Comparison of ENCODE assay signal across 8 cellular contexts in the genomic region with DNA sequence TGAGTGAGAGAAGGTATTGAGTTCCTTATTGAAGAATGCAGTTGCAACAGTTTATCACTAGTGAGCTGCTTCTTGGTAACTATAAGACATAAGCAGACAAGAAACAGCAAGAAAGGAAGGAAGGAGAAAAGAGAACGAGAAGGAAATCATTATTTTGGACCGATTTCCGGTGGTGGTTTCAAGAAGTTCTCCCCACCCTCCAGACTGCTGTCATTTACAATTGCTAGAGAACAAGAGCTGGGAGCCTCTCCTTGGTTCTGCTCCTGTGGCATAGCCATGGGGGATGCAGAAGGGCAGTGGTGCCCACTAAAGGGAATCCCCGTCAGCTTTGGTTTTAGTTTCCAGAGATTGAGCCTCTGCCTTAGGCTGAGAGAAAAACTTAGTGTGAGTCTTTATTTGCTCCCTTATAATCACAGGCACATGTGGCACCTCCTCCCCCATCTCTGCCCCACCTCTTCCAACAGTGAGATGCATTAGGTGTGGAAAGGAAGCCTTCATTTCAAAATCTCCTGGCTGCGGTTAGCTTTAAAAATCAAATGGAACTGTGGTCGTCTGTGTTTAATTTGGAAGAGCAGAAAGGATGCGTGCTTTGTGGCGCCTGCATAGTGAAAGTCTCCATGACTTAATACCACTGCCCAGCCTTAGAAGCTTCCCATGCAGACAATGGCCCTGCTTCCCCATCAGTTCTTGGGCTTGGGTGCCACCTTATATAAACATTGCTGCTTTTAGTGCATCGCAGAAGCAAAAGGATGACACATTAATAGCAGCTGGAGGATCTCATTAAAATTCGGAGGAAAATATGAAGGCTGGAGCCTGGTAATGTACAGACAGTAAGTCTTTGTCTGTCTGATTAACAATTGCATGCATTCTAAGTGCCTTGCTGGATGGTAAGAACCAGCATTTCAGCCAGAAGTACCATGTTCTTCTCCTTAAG. TPM values are rescaled to one million over a fixed set of nuclear protein-coding genes. Genes with fewer than 3 reads are reported as not detected.
DNase-seq lines count a peak whose midpoint lies in the region; ATAC-seq and TF ChIP-seq lines count a peak whose summit lies in the region.

No MANE protein-coding gene starts in this region.

- intact Hi-C loops in activated B cell treated with CpG ODN at 0.5 μM for 24 hours (cut with micrococcal nuclease), result loop anchor here (1.0 kb wide), 4 partner anchors 10 to 24 kb away; no protein-coding TSS in a partner anchor

- DNase-seq in DMS153 (lab: John Stamatoyannopoulos, UW) (peak; percentile 11), DMS153 treated with DMSO at 0.1 percent for 48 hours (lab: John Stamatoyannopoulos, UW; ENCODE audit: unreplicated experiment) (no peak), activated B cell treated with CpG ODN at 0.5 μM for 24 hours (no peak), smooth muscle cell (lab: John Stamatoyannopoulos, UW; ENCODE audit: unreplicated experiment) (no peak)
- DNase-seq in central memory CD4-positive, alpha-beta T cell, result no peak

- peaks cover 87% of the 10 kb centered on the region for H3K4me1 Mint-ChIP-seq in activated B cell treated with CpG ODN at 0.5 μM for 24 hours

- H3K9ac ChIP-seq in smooth muscle cell (ENCODE audit: low read depth), result no peak overlapping the region

- H3K27me3 Mint-ChIP-seq in activated B cell treated with CpG ODN at 0.5 μM for 24 hours, result no peaks in the 10 kb centered on the region

- peak overlapping the region; percentile 90 for H3K27ac Mint-ChIP-seq in activated B cell treated with CpG ODN at 0.5 μM for 24 hours

- H4K20me1 ChIP-seq in smooth muscle cell (ENCODE audit: low read depth), result peaks cover 96% of the 10 kb centered on the region

- ATAC-seq in HG02798 (IDR thresholded peaks at IDR 0.05; ENCODE audit: poor library complexity, unreplicated experiment), result peak; percentile 10
- ATAC-seq in activated B cell treated with CpG ODN at 0.5 μM for 24 hours (ENCODE audit: low read depth), result peak; percentile 41
- ATAC-seq in GM21381 (IDR thresholded peaks at IDR 0.05; ENCODE audit: unreplicated experiment), result no peak
- ATAC-seq in HG02938 (IDR thresholded peaks at IDR 0.05; ENCODE audit: unreplicated experiment), result no peak

- peaks cover 16% of the 10 kb centered on the region for H3K4me1 ChIP-seq in smooth muscle cell (ENCODE audit: low read depth)

- no peaks in the 10 kb centered on the region for H3K9me3 Mint-ChIP-seq in activated B cell treated with CpG ODN at 0.5 μM for 24 hours

- H3K27ac ChIP-seq in smooth muscle cell (ENCODE audit: low read depth), result no peak overlapping the region

- H3K4me3 Mint-ChIP-seq in activated B cell treated with CpG ODN at 0.5 μM for 24 hours, result peak overlapping the region; percentile 65

- TF ChIP-seq CTCF in activated B cell treated with CpG ODN at 0.5 μM for 24 hours (IDR thresholded peaks at IDR 0.05), result no peak
- TF ChIP-seq CTCF in smooth muscle cell (IDR thresholded peaks at IDR 0.05; ENCODE audit: borderline replicate concordance, insufficient read depth, poor library complexity, severe bottlenecking), result no peak

- H3K36me3 Mint-ChIP-seq in activated B cell treated with CpG ODN at 0.5 μM for 24 hours (ENCODE audit: low read depth), result peaks cover 7% of the 10 kb centered on the region

- H2AFZ ChIP-seq in smooth muscle cell (ENCODE audit: low read depth), result no peak overlapping the region

- H3K4me2 ChIP-seq in smooth muscle cell, result peak overlapping the region; percentile 6

- CTCF ChIA-PET in activated B cell treated with CpG ODN at 0.5 μM for 24 hours (lab: Charles Lee), result interaction anchor here (1.1 to 2.6 kb wide), 5 partner anchors 8 to 103 kb away, joined by 3 to 8 read pairs (median 4); no protein-coding TSS in a partner anchor

- H3F3A ChIP-seq in smooth muscle cell (ENCODE audit: low read depth), result peaks cover 3% of the 10 kb centered on the region

- peaks cover 90% of the 10 kb centered on the region for H3K79me2 ChIP-seq in smooth muscle cell (ENCODE audit: low read depth)

- WGBS in smooth muscle cell (ENCODE audit: low lambda C conversion rate), result 73% methylated on average over 10 of the region's 10 CpGs

- POLR2A ChIA-PET in activated B cell treated with CpG ODN at 0.5 μM for 24 hours (lab: Charles Lee), result interaction anchor here (0.6 to 3.5 kb wide), 11 partner anchors 8 to 1929 kb away, joined by 3 to 20 read pairs (median 4); partner anchors contain the start of gene LRCH1

- no peaks in the 10 kb centered on the region for H3K36me3 ChIP-seq in smooth muscle cell (ENCODE audit: low read depth)

- H3K27me3 ChIP-seq in smooth muscle cell (ENCODE audit: low read depth), result no peaks in the 10 kb centered on the region

- no peak overlapping the region for H3K4me3 ChIP-seq in smooth muscle cell

- no peaks in the 10 kb centered on the region for H3K9me3 ChIP-seq in smooth muscle cell (replicated peaks; ENCODE audit: low read depth)

RNA-seq across cellular contexts. Expression of gene LRCH1, which starts 25.0 kb away (rescaled TPM):
- total RNA-seq in activated B cell treated with CpG ODN at 0.5 μM for 24 hours (44.0 and 46.3 TPM in 2 replicates), smooth muscle cell (15.9 and 27.7 TPM in 2 replicates)
- 9.2 and 9.4 TPM in 2 replicates for polyA plus RNA-seq in smooth muscle cell

Comparison
In these comparisons a context has a peak if more than half of its experiments do, and no peak if none do; other contexts are left out.
1. ATAC-seq: peak in HG02798 (single experiment) and activated B cell treated with CpG ODN at 0.5 μM for 24 hours (single experiment); none in GM21381 (single experiment) and HG02938 (single experiment).